Comparison of ENCODE assay signal across 17 cellular contexts in the genomic region with DNA sequence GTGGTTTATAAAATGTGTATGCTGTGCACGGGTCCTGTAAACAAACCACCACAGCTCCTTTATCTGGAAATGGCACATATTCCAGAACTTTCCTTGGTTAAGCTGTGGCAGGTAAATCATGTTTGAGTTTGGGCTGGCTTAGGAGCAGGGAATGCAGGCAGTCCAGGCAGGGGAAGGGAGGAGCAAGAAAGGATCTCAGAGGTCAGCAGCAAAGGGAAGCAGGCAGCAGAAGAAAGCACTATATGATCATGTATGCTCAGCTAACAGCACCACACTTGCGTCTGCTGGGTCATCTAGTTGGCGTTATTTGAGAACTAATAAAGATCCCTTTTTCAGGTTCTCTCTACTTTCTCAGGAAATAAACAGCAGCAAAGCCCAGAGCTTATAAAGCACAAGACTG. TPM values are rescaled to one million over a fixed set of nuclear protein-coding genes. Genes with fewer than 3 reads are reported as not detected.
"Had no signal": no experiment of that assay in that cellular context is flagged by ENCODE, and none has a peak within 500 bp of the region (broad histone marks: within the 10 kb centered on the region; RNA-seq: fewer than 3 reads in every experiment).

No MANE protein-coding gene starts in this region.

- H3K4me1 Mint-ChIP-seq: activated naive CD8-positive, alpha-beta T cell treated with anti-CD3 and anti-CD28 coated beads for 36 hours; stimulated activated memory B cell treated with anti-CD40 and anti-IgM and Interleukin-4, amounts not matched to agents 10 μg/mL and 1 μg/mL and 100 μg/mL, for 72 hours had no signal

- H3K27ac Mint-ChIP-seq: activated naive CD8-positive, alpha-beta T cell treated with anti-CD3 and anti-CD28 coated beads for 36 hours; activated T-helper 1 cell treated with anti-CD3 and anti-CD28 coated beads, Interleukin-12 subunit alpha, Interleukin-12 subunit beta, Interleukin-2, Interleukin-4 antibody, amounts not matched to agents 30 ng/mL and 10 ng/mL and 1 ng/mL, durations not matched to agents 14 hours and 24 hours and 36 hours; dendritic cell treated with granulocyte-macrophage colony-stimulating factor and Interleukin-4, amounts not matched to agents 40 ng/mL and 50 ng/mL, for 4 days; stimulated activated memory B cell treated with anti-CD40 and anti-IgM and Interleukin-4, amounts not matched to agents 10 μg/mL and 1 μg/mL and 100 μg/mL, for 72 hours had no signal

- DNase-seq: activated naive CD8-positive, alpha-beta T cell treated with anti-CD3 and anti-CD28 coated beads for 36 hours; cerebellar nuclear complex; effector memory CD4-positive, alpha-beta T cell; foreskin melanocyte; kidney glomerular epithelial cell; lower lobe of right lung; ovary; retina; stimulated activated CD4-positive, alpha-beta T cell treated with anti-CD3 and anti-CD28 coated beads, Interleukin-2, amount 100 ng/mL, for 48 hours; T-helper 2 cell; thyroid gland; uterus had no signal

- H3K27ac ChIP-seq: epithelial cell of prostate, lower lobe of right lung, ovary, thyroid gland, uterus had no signal

- H3K4me3 ChIP-seq: lower lobe of right lung, ovary, thyroid gland, uterus had no signal

- H3K27me3 Mint-ChIP-seq: dendritic cell treated with granulocyte-macrophage colony-stimulating factor and Interleukin-4, amounts not matched to agents 40 ng/mL and 50 ng/mL, for 4 days had no signal

- H3K36me3 Mint-ChIP-seq: activated naive CD8-positive, alpha-beta T cell treated with anti-CD3 and anti-CD28 coated beads for 36 hours; stimulated activated memory B cell treated with anti-CD40 and anti-IgM and Interleukin-4, amounts not matched to agents 10 μg/mL and 1 μg/mL and 100 μg/mL, for 72 hours had no signal

- ATAC-seq: stimulated activated memory B cell treated with anti-CD40 and anti-IgM and Interleukin-4, amounts not matched to agents 10 μg/mL and 1 μg/mL and 100 μg/mL, for 72 hours had no signal

- H3K36me3 ChIP-seq: lower lobe of right lung, ovary, thyroid gland, uterus had no signal

- H3K4me1 ChIP-seq: thyroid gland, uterus had no signal

- H3K27me3 ChIP-seq: ovary, thyroid gland, uterus had no signal

- H3K9me3 ChIP-seq: lower lobe of right lung, ovary, thyroid gland, uterus had no signal

- H3K9me3 Mint-ChIP-seq: activated naive CD8-positive, alpha-beta T cell treated with anti-CD3 and anti-CD28 coated beads for 36 hours; activated T-helper 1 cell treated with anti-CD3 and anti-CD28 coated beads, Interleukin-12 subunit alpha, Interleukin-12 subunit beta, Interleukin-2, Interleukin-4 antibody, amounts not matched to agents 30 ng/mL and 10 ng/mL and 1 ng/mL, durations not matched to agents 14 hours and 24 hours and 36 hours; dendritic cell treated with granulocyte-macrophage colony-stimulating factor and Interleukin-4, amounts not matched to agents 40 ng/mL and 50 ng/mL, for 4 days; stimulated activated memory B cell treated with anti-CD40 and anti-IgM and Interleukin-4, amounts not matched to agents 10 μg/mL and 1 μg/mL and 100 μg/mL, for 72 hours had no signal

- H3K4me3 Mint-ChIP-seq: activated naive CD8-positive, alpha-beta T cell treated with anti-CD3 and anti-CD28 coated beads for 36 hours; activated T-helper 1 cell treated with anti-CD3 and anti-CD28 coated beads, Interleukin-12 subunit alpha, Interleukin-12 subunit beta, Interleukin-2, Interleukin-4 antibody, amounts not matched to agents 30 ng/mL and 10 ng/mL and 1 ng/mL, durations not matched to agents 14 hours and 24 hours and 36 hours; dendritic cell treated with granulocyte-macrophage colony-stimulating factor and Interleukin-4, amounts not matched to agents 40 ng/mL and 50 ng/mL, for 4 days; stimulated activated memory B cell treated with anti-CD40 and anti-IgM and Interleukin-4, amounts not matched to agents 10 μg/mL and 1 μg/mL and 100 μg/mL, for 72 hours had no signal

RNA-seq across cellular contexts. Expression of gene ICA1, which starts 7.8 kb away (rescaled TPM):
- polyA plus RNA-seq: fibroblast of lung had no signal
